In genomic region chr20:35541783-35542662, GRCh38 we compare ENCODE assay signal across 1 cellular context.
TF ChIP-seq lines count a peak whose summit lies in the region.

TSS of gene ERGIC3 (plus strand) at chr20:35542078. CDS start at chr20:35542098, 20 bp downstream.

TF ChIP-seq in K562, 482 proteins besides CTCF, POLR2A, EP300 and RAD21 (continued from another document and continues in another):
- TF ChIP-seq ZBTB34 (CRISPR knock-in tag; IDR thresholded peaks at IDR 0.05) = no peak
- no peak; a peak in 2 of 4 replicates for TF ChIP-seq RCOR1 (IDR thresholded peaks at IDR 0.05; ENCODE audit: borderline replicate concordance in 1 of 2, low read depth in 2 of 2, low read length in 2 of 2)
- TF ChIP-seq DDX20 (tag; IDR thresholded peaks at IDR 0.05; ENCODE audit: low read depth) = no peak
- TF ChIP-seq MNT (conservative IDR thresholded peaks at IDR 0.05) = peak; percentile 47 to 75; a peak in 3 of 4 replicates
- peak; percentile 97 for TF ChIP-seq NR2C2 (CRISPR knock-in tag; IDR thresholded peaks at IDR 0.05)
- TF ChIP-seq NR2C2 (tag; IDR thresholded peaks at IDR 0.05) = peak; percentile 98
- no peak for TF ChIP-seq TCF7L2 (IDR thresholded peaks at IDR 0.05; ENCODE audit: low read depth, low read length)
- TF ChIP-seq MYC (IDR thresholded peaks at IDR 0.05; ENCODE audit: low read depth, low read length) = peak; percentile 68; the same call in 1 of the 2 replicates
- TF ChIP-seq MYC (CRISPR knock-in tag; IDR thresholded peaks at IDR 0.05; ENCODE audit: borderline replicate concordance, low read depth) = no peak
- peak; percentile 59 for TF ChIP-seq VEZF1 (CRISPR knock-in tag; IDR thresholded peaks at IDR 0.05)
- no peak for TF ChIP-seq NR0B1 (IDR thresholded peaks at IDR 0.05; ENCODE audit: partially characterized antibody)
- TF ChIP-seq CEBPZ (IDR thresholded peaks at IDR 0.05; ENCODE audit: borderline replicate concordance, low read depth, low read length) = no peak
- no peak for TF ChIP-seq ZNF785 (CRISPR knock-in tag; IDR thresholded peaks at IDR 0.05)
- no peak for TF ChIP-seq KLF16 (IDR thresholded peaks at IDR 0.05)
- no peak for TF ChIP-seq ZNF445 (CRISPR knock-in tag; IDR thresholded peaks at IDR 0.05; ENCODE audit: low read depth)
- no peak for TF ChIP-seq ZNF518B (CRISPR knock-in tag; IDR thresholded peaks at IDR 0.05)
- TF ChIP-seq POLR2AphosphoS5 (IDR thresholded peaks at IDR 0.05; ENCODE audit: control insufficient read depth, insufficient read depth, low read depth, low read length) = peak; percentile 47; the same call in 1 of the 2 replicates
- no peak for TF ChIP-seq TFAM (CRISPR knock-in tag; conservative IDR thresholded peaks at IDR 0.05)
- TF ChIP-seq ZMIZ1 (IDR thresholded peaks at IDR 0.05; ENCODE audit: low read depth in 2 of 2, low read length in 2 of 2) = no peak
- no peak for TF ChIP-seq THRA (IDR thresholded peaks at IDR 0.05)
- TF ChIP-seq GTF2B (IDR thresholded peaks at IDR 0.05; ENCODE audit: extremely low read depth, insufficient read length) = no peak
- no peak for TF ChIP-seq ZNF224 (CRISPR knock-in tag; IDR thresholded peaks at IDR 0.05)
- no peak for TF ChIP-seq NR4A1 (CRISPR knock-in tag; IDR thresholded peaks at IDR 0.05)
- no peak for TF ChIP-seq NR4A1 (tag; IDR thresholded peaks at IDR 0.05)
- no peak for TF ChIP-seq ZBTB26 (CRISPR knock-in tag; IDR thresholded peaks at IDR 0.05)
- no peak for TF ChIP-seq PTRF (tag; IDR thresholded peaks at IDR 0.05)
- no peak for TF ChIP-seq ZNF75A (CRISPR knock-in tag; IDR thresholded peaks at IDR 0.05)
- TF ChIP-seq ELF2 (CRISPR knock-in tag; IDR thresholded peaks at IDR 0.05) = peak; percentile 83
- no peak for TF ChIP-seq ZNF263 (CRISPR knock-in tag; IDR thresholded peaks at IDR 0.05; ENCODE audit: borderline replicate concordance)
- TF ChIP-seq ZC3H4 (CRISPR knock-in tag; IDR thresholded peaks at IDR 0.05; ENCODE audit: borderline replicate concordance) = no peak
- TF ChIP-seq JUNB (CRISPR knock-in tag; conservative IDR thresholded peaks at IDR 0.05) = no peak; the same call in 1 of the 2 replicates
- no peak for TF ChIP-seq ZKSCAN8 (CRISPR knock-in tag; IDR thresholded peaks at IDR 0.05)
- no peak for TF ChIP-seq PHB (CRISPR knock-in tag; IDR thresholded peaks at IDR 0.05)
- TF ChIP-seq KDM1A (IDR thresholded peaks at IDR 0.05) = no peak
- no peak for TF ChIP-seq HNRNPH1 (optimal IDR thresholded peaks at IDR 0.05; ENCODE audit: low read depth, low read length)
- no peak for TF ChIP-seq NBN (IDR thresholded peaks at IDR 0.05; ENCODE audit: low read depth)
- TF ChIP-seq SFPQ (IDR thresholded peaks at IDR 0.05; ENCODE audit: low read depth, low read length) = no peak
- no peak for TF ChIP-seq ZC3H8 (IDR thresholded peaks at IDR 0.05)
